Comparison of ENCODE assay signal across 9 cellular contexts in the genomic region with DNA sequence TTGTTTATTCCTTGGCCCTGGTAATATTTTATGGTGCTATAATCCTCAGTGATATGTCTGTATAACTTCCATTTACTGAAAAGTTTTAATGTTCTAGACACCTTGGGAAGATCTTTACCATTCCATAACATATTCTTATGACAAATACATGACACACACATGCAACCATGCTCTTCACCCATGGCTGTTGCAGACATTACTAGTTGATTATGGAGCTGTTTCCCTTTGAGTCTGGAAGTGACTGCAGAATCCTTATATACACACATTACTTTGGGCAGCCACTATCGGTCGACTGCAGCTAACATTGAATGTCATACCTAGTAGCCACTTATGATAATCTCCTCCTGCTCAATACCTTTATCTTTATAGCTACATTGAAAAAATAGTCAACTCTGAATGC.
"Had no signal": no experiment of that assay in that cellular context is flagged by ENCODE, and none has a peak within 500 bp of the region (broad histone marks: within the 10 kb centered on the region; RNA-seq: fewer than 3 reads in every experiment).

No MANE protein-coding gene starts in this region.

- H3K36me3 ChIP-seq: HAP-1 had no signal

- H3K9ac ChIP-seq: GM23248 had no signal

- FAIRE-seq: HepG2 had no signal

- H3K4me3 ChIP-seq: GM23248, HAP-1 had no signal

- DNase-seq: GM23248, GOT3, H7, HFFc6, KG1 had no signal

- ATAC-seq: HCT116, HepG2 had no signal

- H3K9me3 ChIP-seq: HAP-1 had no signal

- H3K4me1 ChIP-seq: HAP-1 had no signal

- H2AFZ ChIP-seq: GM23248 had no signal

- H3K27ac ChIP-seq: GM23248, HL-60 had no signal
